Comparison of ENCODE assay signal across 18 cellular contexts in the genomic region with DNA sequence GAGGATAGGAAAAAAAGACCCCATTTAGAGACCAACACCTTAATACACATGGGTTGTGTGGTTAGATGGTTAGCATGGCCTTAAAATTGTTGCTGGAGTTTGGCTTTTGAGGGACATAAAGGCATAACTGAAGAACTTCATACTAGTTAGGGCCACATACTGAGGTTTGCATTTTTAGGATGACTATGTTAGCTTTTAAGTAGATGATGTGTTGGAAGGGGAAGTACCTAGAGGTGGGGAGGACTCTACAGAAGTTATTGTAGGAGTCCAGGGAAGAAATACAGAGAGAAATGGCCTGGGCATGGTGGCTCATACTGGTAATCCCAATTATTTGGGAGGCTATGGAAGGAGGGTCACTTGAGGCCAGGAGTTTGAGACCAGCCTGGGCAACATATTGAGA. TPM values are rescaled to one million over a fixed set of nuclear protein-coding genes. Genes with fewer than 3 reads are reported as not detected.
DNase-seq lines count a peak whose midpoint lies in the region; ATAC-seq and FAIRE-seq lines count a peak whose summit lies in the region.
"Had no signal": no experiment of that assay in that cellular context is flagged by ENCODE, and none has a peak within 500 bp of the region (broad histone marks: within the 10 kb centered on the region; RNA-seq: fewer than 3 reads in every experiment).

No MANE protein-coding gene starts in this region.

- H3K27me3 Mint-ChIP-seq in activated CD8-positive, alpha-beta memory T cell treated with anti-CD3 and anti-CD28 coated beads, Interleukin-2, amount 10 ng/mL, durations not matched to agents 7 days and 5 days, result no peaks in the 10 kb centered on the region
- H3K27me3 Mint-ChIP-seq in activated T-helper 1 cell treated with anti-CD3 and anti-CD28 coated beads, Interleukin-12 subunit alpha, Interleukin-12 subunit beta, Interleukin-2, Interleukin-4 antibody, amounts not matched to agents 30 ng/mL and 10 ng/mL and 1 ng/mL, durations not matched to agents 14 hours and 24 hours and 36 hours (ENCODE audit: insufficient read depth), result peaks cover 3% of the 10 kb centered on the region

- peaks cover 94% of the 10 kb centered on the region for H3K4me1 Mint-ChIP-seq in activated CD8-positive, alpha-beta memory T cell treated with anti-CD3 and anti-CD28 coated beads, Interleukin-2, amount 10 ng/mL, durations not matched to agents 7 days and 5 days
- peaks cover 93% of the 10 kb centered on the region for H3K4me1 Mint-ChIP-seq in activated T-helper 1 cell treated with anti-CD3 and anti-CD28 coated beads, Interleukin-12 subunit alpha, Interleukin-12 subunit beta, Interleukin-2, Interleukin-4 antibody, amounts not matched to agents 30 ng/mL and 10 ng/mL and 1 ng/mL, durations not matched to agents 14 hours and 24 hours and 36 hours (ENCODE audit: low read depth)
- peaks cover 75% of the 10 kb centered on the region for H3K4me1 Mint-ChIP-seq in stimulated activated effector memory CD8-positive, alpha-beta T cell treated with anti-CD3 and anti-CD28 coated beads, Interleukin-12 subunit alpha, Interleukin-12 subunit beta, amount 100 ng/mL, for 72 hours

- H3K4me3 Mint-ChIP-seq in activated CD8-positive, alpha-beta memory T cell treated with anti-CD3 and anti-CD28 coated beads, Interleukin-2, amount 10 ng/mL, durations not matched to agents 7 days and 5 days, result no peak overlapping the region
- no peak overlapping the region for H3K4me3 Mint-ChIP-seq in activated T-helper 1 cell treated with anti-CD3 and anti-CD28 coated beads, Interleukin-12 subunit alpha, Interleukin-12 subunit beta, Interleukin-2, Interleukin-4 antibody, amounts not matched to agents 30 ng/mL and 10 ng/mL and 1 ng/mL, durations not matched to agents 14 hours and 24 hours and 36 hours
- H3K4me3 Mint-ChIP-seq in stimulated activated effector memory CD8-positive, alpha-beta T cell treated with anti-CD3 and anti-CD28 coated beads, Interleukin-12 subunit alpha, Interleukin-12 subunit beta, amount 100 ng/mL, for 72 hours, result no peak overlapping the region

- H3K27ac Mint-ChIP-seq in activated CD8-positive, alpha-beta memory T cell treated with anti-CD3 and anti-CD28 coated beads, Interleukin-2, amount 10 ng/mL, durations not matched to agents 7 days and 5 days, result peak overlapping the region; percentile 76
- peak overlapping the region; percentile 69 for H3K27ac Mint-ChIP-seq in activated T-helper 1 cell treated with anti-CD3 and anti-CD28 coated beads, Interleukin-12 subunit alpha, Interleukin-12 subunit beta, Interleukin-2, Interleukin-4 antibody, amounts not matched to agents 30 ng/mL and 10 ng/mL and 1 ng/mL, durations not matched to agents 14 hours and 24 hours and 36 hours
- H3K27ac Mint-ChIP-seq in stimulated activated effector memory CD8-positive, alpha-beta T cell treated with anti-CD3 and anti-CD28 coated beads, Interleukin-12 subunit alpha, Interleukin-12 subunit beta, amount 100 ng/mL, for 72 hours, result peak overlapping the region; percentile 48

- CTCF ChIA-PET in activated CD8-positive, alpha-beta memory T cell treated with anti-CD3 and anti-CD28 coated beads, Interleukin-2, amount 10 ng/mL, durations not matched to agents 7 days and 5 days (lab: Charles Lee), result interaction anchor here (1.3 to 4.2 kb wide), 4 partner anchors 9 to 103 kb away, joined by 3 to 31 read pairs (median 16); a partner anchor contains a TSS

- H3K36me3 Mint-ChIP-seq in activated CD8-positive, alpha-beta memory T cell treated with anti-CD3 and anti-CD28 coated beads, Interleukin-2, amount 10 ng/mL, durations not matched to agents 7 days and 5 days, result peaks cover 72% of the 10 kb centered on the region
- H3K36me3 Mint-ChIP-seq in activated T-helper 1 cell treated with anti-CD3 and anti-CD28 coated beads, Interleukin-12 subunit alpha, Interleukin-12 subunit beta, Interleukin-2, Interleukin-4 antibody, amounts not matched to agents 30 ng/mL and 10 ng/mL and 1 ng/mL, durations not matched to agents 14 hours and 24 hours and 36 hours (ENCODE audit: low read depth), result peaks cover 34% of the 10 kb centered on the region
- peaks cover 6% of the 10 kb centered on the region for H3K36me3 Mint-ChIP-seq in stimulated activated effector memory CD8-positive, alpha-beta T cell treated with anti-CD3 and anti-CD28 coated beads, Interleukin-12 subunit alpha, Interleukin-12 subunit beta, amount 100 ng/mL, for 72 hours

- intact Hi-C loops in activated T-helper 1 cell treated with anti-CD3 and anti-CD28 coated beads, Interleukin-12 subunit alpha, Interleukin-12 subunit beta, Interleukin-2, Interleukin-4 antibody, amounts not matched to agents 30 ng/mL and 10 ng/mL and 1 ng/mL, durations not matched to agents 14 hours and 24 hours and 36 hours (cut with micrococcal nuclease), result loop anchor here (1.0 kb wide), 1 partner anchor 14 kb away; no protein-coding TSS in a partner anchor

- FAIRE-seq in GM18507 (lab: Jason Lieb, UNC), result peak; percentile 39
- FAIRE-seq: A204.1 had no signal

- peaks cover 4% of the 10 kb centered on the region for H3K9me3 Mint-ChIP-seq in activated CD8-positive, alpha-beta memory T cell treated with anti-CD3 and anti-CD28 coated beads, Interleukin-2, amount 10 ng/mL, durations not matched to agents 7 days and 5 days (ENCODE audit: low read depth)
- H3K9me3 Mint-ChIP-seq in activated T-helper 1 cell treated with anti-CD3 and anti-CD28 coated beads, Interleukin-12 subunit alpha, Interleukin-12 subunit beta, Interleukin-2, Interleukin-4 antibody, amounts not matched to agents 30 ng/mL and 10 ng/mL and 1 ng/mL, durations not matched to agents 14 hours and 24 hours and 36 hours, result peaks cover 20% of the 10 kb centered on the region
- H3K9me3 Mint-ChIP-seq in stimulated activated effector memory CD8-positive, alpha-beta T cell treated with anti-CD3 and anti-CD28 coated beads, Interleukin-12 subunit alpha, Interleukin-12 subunit beta, amount 100 ng/mL, for 72 hours, result no peaks in the 10 kb centered on the region

- DNase-seq in activated CD8-positive, alpha-beta memory T cell treated with anti-CD3 and anti-CD28 coated beads, Interleukin-2, amount 10 ng/mL, durations not matched to agents 7 days and 5 days, result no peak
- DNase-seq in activated CD8-positive, alpha-beta memory T cell treated with anti-CD3 and anti-CD28 coated beads, Interleukin-2, amount 50 U/mL, for 48 hours, result no peak
- DNase-seq in GM18507 (ENCODE audit: extremely low spot score, insufficient read length, low read depth) (no peak), NCI-H226 (no peak), NCI-H510A treated with DMSO at 0.1 percent for 48 hours (lab: John Stamatoyannopoulos, UW) (no peak), NCI-H1048 (lab: John Stamatoyannopoulos, UW) (no peak)
- no peak for DNase-seq in activated T-helper 1 cell treated with anti-CD3 and anti-CD28 coated beads, Interleukin-12 subunit alpha, Interleukin-12 subunit beta, Interleukin-2, Interleukin-4 antibody, amounts not matched to agents 30 ng/mL and 10 ng/mL and 1 ng/mL, durations not matched to agents 14 hours and 24 hours and 36 hours (ENCODE audit: low spot score)
- DNase-seq in stimulated activated effector memory CD8-positive, alpha-beta T cell treated with anti-CD3 and anti-CD28 coated beads, Interleukin-12 subunit alpha, Interleukin-12 subunit beta, amount 100 ng/mL, for 72 hours (ENCODE audit: low spot score in 2 of 2), result no peak
- DNase-seq: Caco-2, GM23248, KBM-7, NCI-H1105, NCI-H1694 treated with DMSO at 0.1 percent for 48 hours, NCI-H446, NCI-H774, Right ventricle myocardium superior had no signal

- ATAC-seq in activated CD8-positive, alpha-beta memory T cell treated with anti-CD3 and anti-CD28 coated beads, Interleukin-2, amount 10 ng/mL, durations not matched to agents 7 days and 5 days, result no peak
- ATAC-seq in stimulated activated effector memory CD8-positive, alpha-beta T cell treated with anti-CD3 and anti-CD28 coated beads, Interleukin-12 subunit alpha, Interleukin-12 subunit beta, amount 100 ng/mL, for 72 hours, result peak; percentile 88
- ATAC-seq: Panc1 had no signal

RNA-seq across cellular contexts. Expression of a gene that starts 40.5 kb away (rescaled TPM):
- 100 to 1,000 TPM; 150 to 395 TPM for total RNA-seq in activated CD8-positive, alpha-beta memory T cell treated with anti-CD3 and anti-CD28 coated beads, Interleukin-2, amount 10 ng/mL, durations not matched to agents 7 days and 5 days
- 25.8 and 26.3 TPM in 2 replicates for total RNA-seq in activated T-helper 1 cell treated with anti-CD3 and anti-CD28 coated beads, Interleukin-12 subunit alpha, Interleukin-12 subunit beta, Interleukin-2, Interleukin-4 antibody, amounts not matched to agents 30 ng/mL and 10 ng/mL and 1 ng/mL, durations not matched to agents 14 hours and 24 hours and 36 hours
- total RNA-seq: GM23248 had no signal
